In the genomic region with DNA sequence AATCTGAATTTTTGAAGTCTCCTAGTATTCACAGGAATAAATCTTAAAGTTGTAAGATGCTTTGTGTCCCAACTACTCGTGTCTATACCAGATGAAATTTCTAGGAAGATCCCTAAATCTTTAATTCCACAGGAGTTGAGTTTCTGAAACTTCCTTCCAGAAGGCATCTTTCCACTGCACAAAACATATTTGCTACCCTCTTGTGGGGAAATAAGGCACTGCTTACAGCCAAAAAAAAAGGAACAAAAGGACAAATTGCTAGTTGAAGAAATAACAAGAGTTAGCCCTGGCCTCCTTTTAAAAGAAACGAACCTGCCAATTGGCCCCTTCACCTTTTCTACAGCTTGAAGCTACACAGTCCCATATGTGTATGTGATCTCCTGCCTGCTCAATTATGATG, we compare ENCODE assay signal across 8 cellular contexts. TPM values are rescaled to one million over a fixed set of nuclear protein-coding genes. Genes with fewer than 3 reads are reported as not detected.
DNase-seq lines count a peak whose midpoint lies in the region; ATAC-seq, FAIRE-seq and TF ChIP-seq lines count a peak whose summit lies in the region.

No MANE protein-coding gene starts in this region.

- H3K36me3 ChIP-seq in Karpas-422 (ENCODE audit: insufficient read depth, low read length) (no peaks in the 10 kb centered on the region), K562 (ENCODE audit: control insufficient read depth, insufficient read depth, low read length) (no peaks in the 10 kb centered on the region), esophagus muscularis mucosa (no peaks in the 10 kb centered on the region), aorta (ENCODE audit: control insufficient read depth in 1 of 2, insufficient read depth in 2 of 2, low read length in 1 of 2) (no peaks in the 10 kb centered on the region)

- in situ Hi-C loops in K562 (cut with MboI) = loop anchor here (25.0 kb wide), 2 partner anchors 1516 to 1941 kb away; no protein-coding TSS in a partner anchor

- POLR2A ChIA-PET in K562 (lab: Yijun Ruan, JAX) = no interaction called here

- no peaks in the 10 kb centered on the region for H3K79me2 ChIP-seq in Karpas-422 (ENCODE audit: low read length)
- H3K79me2 ChIP-seq in K562 (ENCODE audit: control insufficient read depth, insufficient read depth, low read length) = no peaks in the 10 kb centered on the region

- CTCF ChIA-PET in K562 (lab: Yijun Ruan, JAX; ENCODE audit: low intra/inter-chr PET ratio) = no interaction called here

- DNase-seq in D721Med (ENCODE audit: insufficient read length, low spot score) (no peak), Karpas-422 (peak; percentile 61), K562 (ENCODE audit: extremely low read depth in 1 of 4, low spot score in 3 of 4) (peak; percentile 6 to 10 (median 9)), midbrain (lab: John Stamatoyannopoulos, UW) (peak; percentile 31), NCI-H2107 (lab: John Stamatoyannopoulos, UW) (no peak), esophagus muscularis mucosa (ENCODE audit: extremely low spot score) (no peak), aorta (no peak)
- DNase-seq in activated CD8-positive, alpha-beta memory T cell treated with anti-CD3 and anti-CD28 coated beads for 24 hours = no peak

- H3K4me1 ChIP-seq in Karpas-422 (ENCODE audit: low read length) (no peaks in the 10 kb centered on the region), K562 (replicated peaks in 1 of 2; ENCODE audit: control insufficient read depth in 2 of 2, insufficient read depth in 2 of 2, low read length in 2 of 2) (no peaks in the 10 kb centered on the region), esophagus muscularis mucosa (no peaks in the 10 kb centered on the region), aorta (ENCODE audit: control insufficient read depth in 1 of 2, insufficient read depth in 2 of 2, low read length in 2 of 2) (no peaks in the 10 kb centered on the region)

- H2AFZ ChIP-seq in Karpas-422 (ENCODE audit: low read length) (no peak overlapping the region), K562 (ENCODE audit: low read depth, low read length) (no peak overlapping the region)

- no peak for TF ChIP-seq POLR2A in K562 (conservative IDR thresholded peaks at IDR 0.05)
- no peak for TF ChIP-seq POLR2A in esophagus muscularis mucosa (IDR thresholded peaks at IDR 0.05; ENCODE audit: low read depth)

- TF ChIP-seq EP300 in K562 (IDR thresholded peaks at IDR 0.05; ENCODE audit: low read length) (no peak), esophagus muscularis mucosa (IDR thresholded peaks at IDR 0.05) (no peak)

- H3K27me3 ChIP-seq in Karpas-422 (ENCODE audit: low read length) (0 out of 2 replicates have a peak, but pooled peaks cover 3% of the 10 kb centered on the region), K562 (ENCODE audit: control insufficient read depth in 2 of 2, insufficient read depth in 2 of 2, low read length in 2 of 2) (no peaks in the 10 kb centered on the region), esophagus muscularis mucosa (peaks cover 0 to 4% (median 0%) of the 10 kb centered on the region in 4 donors), aorta (ENCODE audit: control insufficient read depth in 1 of 2, insufficient read depth in 2 of 2, low read length in 1 of 2) (no peaks in the 10 kb centered on the region)

- peak; percentile 69 for TF ChIP-seq CTCF in D721Med (IDR thresholded peaks at IDR 0.05; ENCODE audit: insufficient read depth, missing control alignments)
- peak in 2 of 3 experiments; percentile 47 to 48; a peak in 4 of 6 replicates for TF ChIP-seq CTCF in K562 (IDR thresholded peaks at IDR 0.05 in 2 of 3, conservative IDR thresholded peaks at IDR 0.05 in 1 of 3; ENCODE audit: insufficient read depth in 2 of 3, low read depth in 1 of 3, low read length in 3 of 3)
- TF ChIP-seq CTCF in esophagus muscularis mucosa (IDR thresholded peaks at IDR 0.05) = peak in 1 of 3 experiments; percentile 32

- intact Hi-C loops in K562 (cut with micrococcal nuclease) = loop anchor here (5.0 to 10.0 kb wide), 5 partner anchors 94 to 1941 kb away; no protein-coding TSS in a partner anchor
- intact Hi-C loops in esophagus muscularis mucosa (cut with DNase I) = loop anchor here (10.0 kb wide), 2 partner anchors 1764 to 1944 kb away; no protein-coding TSS in a partner anchor
- intact Hi-C loops in aorta (cut with DNase I) = loop anchor here in 1 of 2 donors (10.0 kb wide), 1 partner anchor 1764 kb away; no protein-coding TSS in a partner anchor

- H4K20me1 ChIP-seq in Karpas-422 (ENCODE audit: insufficient read depth, low read depth, low read length) (no peaks in the 10 kb centered on the region), K562 (replicated peaks; ENCODE audit: control insufficient read depth, insufficient read depth, low read length) (no peaks in the 10 kb centered on the region)

- WGBS in K562 (ENCODE audit: insufficient coverage, low coverage, missing lambda C conversion rate) = 0% methylated on average over 2 of the region's 2 CpGs
- WGBS in esophagus muscularis mucosa = 15% methylated on average over 2 of the region's 2 CpGs
- 3 to 4% methylated on average over 2 of the region's 2 CpGs for WGBS in aorta, 2 donors

- no peaks in the 10 kb centered on the region for H3K9me1 ChIP-seq in K562 (ENCODE audit: control insufficient read depth, insufficient read depth, low read length)

- ATAC-seq in K562 = no peak
- ATAC-seq in aorta (ENCODE audit: low FRiP score) = no peak

- H3K9me3 ChIP-seq in Karpas-422 (ENCODE audit: low read length) = no peaks in the 10 kb centered on the region
- H3K9me3 ChIP-seq in K562 (replicated peaks; ENCODE audit: control insufficient read depth, insufficient read depth, low read depth, low read length) = no peaks in the 10 kb centered on the region
- H3K9me3 ChIP-seq in esophagus muscularis mucosa = no peaks in the 10 kb centered on the region
- no peaks in the 10 kb centered on the region for H3K9me3 ChIP-seq in aorta (ENCODE audit: control insufficient read depth, low read length)

- H3K4me2 ChIP-seq in Karpas-422 (ENCODE audit: low read depth, low read length, poor library complexity, severe bottlenecking) = no peak overlapping the region
- H3K4me2 ChIP-seq in K562 (ENCODE audit: insufficient read depth, low read length) = no peak overlapping the region

- FAIRE-seq in D721Med (lab: Jason Lieb, UNC) (no peak), K562 (lab: Jason Lieb, UNC) (no peak)

- H3K9me2 ChIP-seq in Karpas-422 (replicated peaks; ENCODE audit: insufficient read depth, low read length) = no peaks in the 10 kb centered on the region

- H3K9ac ChIP-seq in Karpas-422 (ENCODE audit: low read length) = no peak overlapping the region
- no peak overlapping the region for H3K9ac ChIP-seq in K562 (ENCODE audit: insufficient read depth in 1 of 2, low read depth in 2 of 2, low read length in 2 of 2)

- BruUV-seq in K562 (replicated peaks; lab: Mats Ljungman, UMichigan) = no TSS peak

- peak in 1 of 2 experiments; percentile 45; a peak in 2 of 4 replicates for TF ChIP-seq RAD21 in K562 (CRISPR knock-in tag; conservative IDR thresholded peaks at IDR 0.05 in 1 of 2, IDR thresholded peaks at IDR 0.05 in 1 of 2)

- H3K4me3 ChIP-seq in Karpas-422 (ENCODE audit: low read length) (no peak overlapping the region), K562 (no peak overlapping the region), esophagus muscularis mucosa (no peak overlapping the region), aorta (ENCODE audit: low read length in 2 of 2) (no peak overlapping the region)

- no peak overlapping the region for H3K27ac ChIP-seq in Karpas-422 (ENCODE audit: low read length)
- no peak overlapping the region for H3K27ac ChIP-seq in K562 (ENCODE audit: extremely low read depth, low read depth, low read length)
- no peak overlapping the region for H3K27ac ChIP-seq in esophagus muscularis mucosa (replicated peaks in 1 of 4)
- H3K27ac ChIP-seq in aorta (ENCODE audit: low read depth in 1 of 2, low read length in 2 of 2) = no peak overlapping the region

TF ChIP-seq in K562, 482 proteins besides CTCF, POLR2A, EP300 and RAD21:
- TF ChIP-seq SMC3 (conservative IDR thresholded peaks at IDR 0.05; ENCODE audit: insufficient read depth, low read depth, low read length) (0 out of 2 replicates have a peak, but pooled peaks have one; percentile 25), ZNF253 (CRISPR knock-in tag; conservative IDR thresholded peaks at IDR 0.05) (no peak)

RNA-seq across cellular contexts. Expression of a gene that starts 54.0 kb away (rescaled TPM):
- total RNA-seq in Karpas-422 (2014; rRNA removed; shearing (Covaris generic); ENCODE audit: low replicate concordance) = not detected in 2 replicates
- total RNA-seq in K562 (2011; cell fraction: chromatin; rRNA removed; ENCODE audit: low replicate concordance) = not detected in 2 replicates
- not detected in 2 replicates for total RNA-seq in K562 (2011; cell fraction: nucleolus; rRNA removed)
- total RNA-seq in K562 (2011; cell fraction: nucleoplasm; rRNA removed) = not detected in 2 replicates
- not detected in 2 replicates for total RNA-seq in K562 (2014; rRNA removed)
- total RNA-seq in K562 (2014; rRNA removed; fragmentation: Illumina TruSeq; extraction: Trizol) = not detected in 2 replicates
- not detected in 2 replicates for total RNA-seq in K562 (2015; rRNA removed; fragmentation: Illumina TruSeq; extraction: Trizol)
- total RNA-seq in K562 (2021) = not detected in 2 replicates
- polyA plus RNA-seq in K562 (2011; rRNA removed) = not detected in 2 replicates
- polyA plus RNA-seq in K562 (2011; cell fraction: cytosol; rRNA removed) = not detected in 2 replicates
- polyA plus RNA-seq in K562 (2011; cell fraction: nucleus; rRNA removed) = not detected in 2 replicates
- not detected in 2 replicates for polyA plus RNA-seq in K562 (2012)
- not detected in 2 replicates for polyA plus RNA-seq in K562 (2014; fragmentation: Illumina TruSeq; extraction: Trizol)
- not detected for polyA plus RNA-seq in K562 (2014; fragmentation: Nextera tagmentation; extraction: Ambion mirVana)
- not detected in 2 replicates for polyA plus RNA-seq in K562 (2014; rRNA removed)
- not detected in 2 replicates for polyA minus RNA-seq in K562 (2011; rRNA and poly(A)+ RNA removed)
- polyA minus RNA-seq in K562 (2011; cell fraction: cytosol; rRNA and poly(A)+ RNA removed) = not detected in 2 replicates
- polyA minus RNA-seq in K562 (2011; cell fraction: nucleus; rRNA and poly(A)+ RNA removed) = not detected in 2 replicates
- total RNA-seq in esophagus muscularis mucosa = not detected
- total RNA-seq in aorta = not detected
- not detected for polyA plus RNA-seq in aorta

Comparison
In these comparisons a context has a peak if more than half of its experiments do, and no peak if none do; other contexts are left out.
1. DNase-seq: peak in Karpas-422 (single experiment), K562 (4 of 4) and midbrain (single experiment); none in D721Med (single experiment), NCI-H2107 (single experiment), esophagus muscularis mucosa (single experiment), activated CD8-positive, alpha-beta memory T cell treated with anti-CD3 and anti-CD28 coated beads for 24 hours (single experiment) and aorta (0 of 2).